In the genomic region with DNA sequence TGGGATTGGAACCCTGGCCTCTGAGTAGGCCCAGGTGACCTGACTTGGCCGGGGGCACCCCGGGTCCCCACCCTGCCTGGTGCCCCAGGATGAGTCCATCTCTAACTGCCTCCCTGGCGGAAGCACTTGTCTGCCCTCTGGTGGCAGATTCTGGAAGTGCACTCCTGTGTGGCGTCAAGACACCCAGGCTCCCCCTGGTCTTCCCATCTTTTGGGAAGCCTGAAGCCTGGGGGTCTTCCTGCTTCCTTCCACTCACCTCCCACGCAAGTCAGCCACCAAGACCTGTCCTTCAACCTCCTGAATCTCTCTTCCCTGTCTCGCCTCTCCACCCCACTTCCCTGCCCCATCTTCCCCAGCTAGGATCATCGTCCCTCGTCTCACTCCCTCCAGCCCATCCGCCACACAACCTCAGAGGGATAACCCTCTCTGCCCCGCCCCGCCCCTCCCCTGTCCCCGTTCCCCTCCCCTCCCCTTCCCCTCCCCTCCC, we compare ENCODE assay signal across 1 cellular context.
A peak's percentile ranks its signal among the peaks of the same experiment; 100 is the strongest.
TF ChIP-seq lines count a peak whose summit lies in the region.

No MANE protein-coding gene starts in this region.

TF ChIP-seq in K562, 482 proteins besides CTCF, POLR2A, EP300 and RAD21 (continued from another document and continues in another):
- TF ChIP-seq DPF2 (IDR thresholded peaks at IDR 0.05) (0 out of 2 replicates have a peak, but pooled peaks have one; percentile 14), CREB1 (IDR thresholded peaks at IDR 0.05) (no peak), CREB1 (CRISPR knock-in tag; IDR thresholded peaks at IDR 0.05) (no peak; the same call in 1 of the 2 replicates), CREM (IDR thresholded peaks at IDR 0.05; ENCODE audit: low read depth) (peak; percentile 56), HCFC1 (IDR thresholded peaks at IDR 0.05; ENCODE audit: low read depth, low read length) (peak; percentile 11; the same call in 1 of the 2 replicates), SNIP1 (IDR thresholded peaks at IDR 0.05; ENCODE audit: low read depth) (no peak), CTBP1 (IDR thresholded peaks at IDR 0.05; ENCODE audit: borderline replicate concordance) (0 out of 2 replicates have a peak, but pooled peaks have one; percentile 68), TOE1 (IDR thresholded peaks at IDR 0.05; ENCODE audit: borderline replicate concordance) (0 out of 2 replicates have a peak, but pooled peaks have one; percentile 33), TOE1 (CRISPR knock-in tag; IDR thresholded peaks at IDR 0.05; ENCODE audit: borderline replicate concordance, low read depth) (no peak), TRIM24 (IDR thresholded peaks at IDR 0.05) (no peak), RCOR1 (IDR thresholded peaks at IDR 0.05; ENCODE audit: borderline replicate concordance in 1 of 2, low read depth in 2 of 2, low read length in 2 of 2) (peak in 1 of 2 experiments; percentile 59; a peak in 1 of 4 replicates), MEF2A (IDR thresholded peaks at IDR 0.05; ENCODE audit: control insufficient read depth, low read depth, low read length) (no peak), SIN3B (IDR thresholded peaks at IDR 0.05; ENCODE audit: low read depth) (no peak), ZKSCAN1 (IDR thresholded peaks at IDR 0.05; ENCODE audit: low read depth, low read length) (0 out of 2 replicates have a peak, but pooled peaks have one; percentile 18), MTA3 (IDR thresholded peaks at IDR 0.05; ENCODE audit: borderline replicate concordance) (peak; percentile 41; the same call in 1 of the 2 replicates), THRB (CRISPR knock-in tag; conservative IDR thresholded peaks at IDR 0.05) (peak; percentile 84; the same call in 1 of the 2 replicates), BHLHE40 (IDR thresholded peaks at IDR 0.05; ENCODE audit: low read length) (peak; percentile 31; the same call in 1 of the 2 replicates), TCF7L2 (IDR thresholded peaks at IDR 0.05; ENCODE audit: low read depth, low read length) (no peak), L3MBTL2 (IDR thresholded peaks at IDR 0.05) (peak; percentile 54), VEZF1 (CRISPR knock-in tag; IDR thresholded peaks at IDR 0.05) (peak; percentile 26; the same call in 1 of the 2 replicates), SP1 (CRISPR knock-in tag; IDR thresholded peaks at IDR 0.05) (no peak), DEAF1 (CRISPR knock-in tag; IDR thresholded peaks at IDR 0.05) (peak; percentile 62; the same call in 1 of the 2 replicates), ATF7 (IDR thresholded peaks at IDR 0.05) (0 out of 2 replicates have a peak, but pooled peaks have one; percentile 24), JUND (IDR thresholded peaks at IDR 0.05; ENCODE audit: borderline replicate concordance, low read depth, low read length) (0 out of 2 replicates have a peak, but pooled peaks have one; percentile 28), JUND (tag; IDR thresholded peaks at IDR 0.05; ENCODE audit: borderline replicate concordance, low read depth, low read length) (no peak), SIRT6 (IDR thresholded peaks at IDR 0.05; ENCODE audit: low read depth, low read length) (no peak), ZBTB7A (IDR thresholded peaks at IDR 0.05; ENCODE audit: borderline replicate concordance, control insufficient read depth, low read depth, low read length) (peak; percentile 62; the same call in 1 of the 2 replicates), CHD7 (IDR thresholded peaks at IDR 0.05; ENCODE audit: low read depth, low read length) (no peak), KLF16 (IDR thresholded peaks at IDR 0.05) (0 out of 2 replicates have a peak, but pooled peaks have one; percentile 34)
- TF ChIP-seq, protein P1, sequence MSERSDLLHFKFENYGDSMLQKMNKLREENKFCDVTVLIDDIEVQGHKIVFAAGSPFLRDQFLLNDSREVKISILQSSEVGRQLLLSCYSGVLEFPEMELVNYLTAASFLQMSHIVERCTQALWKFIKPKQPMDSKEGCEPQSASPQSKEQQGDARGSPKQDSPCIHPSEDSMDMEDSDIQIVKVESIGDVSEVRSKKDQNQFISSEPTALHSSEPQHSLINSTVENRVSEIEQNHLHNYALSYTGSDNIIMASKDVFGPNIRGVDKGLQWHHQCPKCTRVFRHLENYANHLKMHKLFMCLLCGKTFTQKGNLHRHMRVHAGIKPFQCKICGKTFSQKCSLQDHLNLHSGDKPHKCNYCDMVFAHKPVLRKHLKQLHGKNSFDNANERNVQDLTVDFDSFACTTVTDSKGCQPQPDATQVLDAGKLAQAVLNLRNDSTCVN (CRISPR knock-in tag; IDR thresholded peaks at IDR 0.05) = 0 out of 2 replicates have a peak, but pooled peaks have one; percentile 48
- TF ChIP-seq, protein P2, sequence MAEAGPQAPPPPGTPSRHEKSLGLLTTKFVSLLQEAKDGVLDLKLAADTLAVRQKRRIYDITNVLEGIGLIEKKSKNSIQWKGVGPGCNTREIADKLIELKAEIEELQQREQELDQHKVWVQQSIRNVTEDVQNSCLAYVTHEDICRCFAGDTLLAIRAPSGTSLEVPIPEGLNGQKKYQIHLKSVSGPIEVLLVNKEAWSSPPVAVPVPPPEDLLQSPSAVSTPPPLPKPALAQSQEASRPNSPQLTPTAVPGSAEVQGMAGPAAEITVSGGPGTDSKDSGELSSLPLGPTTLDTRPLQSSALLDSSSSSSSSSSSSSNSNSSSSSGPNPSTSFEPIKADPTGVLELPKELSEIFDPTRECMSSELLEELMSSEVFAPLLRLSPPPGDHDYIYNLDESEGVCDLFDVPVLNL (CRISPR knock-in tag; IDR thresholded peaks at IDR 0.05; ENCODE audit: low read depth) = no peak
- TF ChIP-seq, protein P3, sequence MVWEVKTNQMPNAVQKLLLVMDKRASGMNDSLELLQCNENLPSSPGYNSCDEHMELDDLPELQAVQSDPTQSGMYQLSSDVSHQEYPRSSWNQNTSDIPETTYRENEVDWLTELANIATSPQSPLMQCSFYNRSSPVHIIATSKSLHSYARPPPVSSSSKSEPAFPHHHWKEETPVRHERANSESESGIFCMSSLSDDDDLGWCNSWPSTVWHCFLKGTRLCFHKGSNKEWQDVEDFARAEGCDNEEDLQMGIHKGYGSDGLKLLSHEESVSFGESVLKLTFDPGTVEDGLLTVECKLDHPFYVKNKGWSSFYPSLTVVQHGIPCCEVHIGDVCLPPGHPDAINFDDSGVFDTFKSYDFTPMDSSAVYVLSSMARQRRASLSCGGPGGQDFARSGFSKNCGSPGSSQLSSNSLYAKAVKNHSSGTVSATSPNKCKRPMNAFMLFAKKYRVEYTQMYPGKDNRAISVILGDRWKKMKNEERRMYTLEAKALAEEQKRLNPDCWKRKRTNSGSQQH (CRISPR knock-in tag; IDR thresholded peaks at IDR 0.05) = peak; percentile 76; the same call in 1 of the 2 replicates
- TF ChIP-seq, protein P4, sequence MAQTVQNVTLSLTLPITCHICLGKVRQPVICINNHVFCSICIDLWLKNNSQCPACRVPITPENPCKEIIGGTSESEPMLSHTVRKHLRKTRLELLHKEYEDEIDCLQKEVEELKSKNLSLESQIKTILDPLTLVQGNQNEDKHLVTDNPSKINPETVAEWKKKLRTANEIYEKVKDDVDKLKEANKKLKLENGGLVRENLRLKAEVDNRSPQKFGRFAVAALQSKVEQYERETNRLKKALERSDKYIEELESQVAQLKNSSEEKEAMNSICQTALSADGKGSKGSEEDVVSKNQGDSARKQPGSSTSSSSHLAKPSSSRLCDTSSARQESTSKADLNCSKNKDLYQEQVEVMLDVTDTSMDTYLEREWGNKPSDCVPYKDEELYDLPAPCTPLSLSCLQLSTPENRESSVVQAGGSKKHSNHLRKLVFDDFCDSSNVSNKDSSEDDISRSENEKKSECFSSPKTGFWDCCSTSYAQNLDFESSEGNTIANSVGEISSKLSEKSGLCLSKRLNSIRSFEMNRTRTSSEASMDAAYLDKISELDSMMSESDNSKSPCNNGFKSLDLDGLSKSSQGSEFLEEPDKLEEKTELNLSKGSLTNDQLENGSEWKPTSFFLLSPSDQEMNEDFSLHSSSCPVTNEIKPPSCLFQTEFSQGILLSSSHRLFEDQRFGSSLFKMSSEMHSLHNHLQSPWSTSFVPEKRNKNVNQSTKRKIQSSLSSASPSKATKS (CRISPR knock-in tag; IDR thresholded peaks at IDR 0.05) = no peak
